In genomic region chr11:78768345-78768744, GRCh38 we compare ENCODE assay signal across 21 cellular contexts.
"Had no signal": no experiment of that assay in that cellular context is flagged by ENCODE, and none has a peak within 500 bp of the region (broad histone marks: within the 10 kb centered on the region; RNA-seq: fewer than 3 reads in every experiment).

No MANE protein-coding gene starts in this region.

- H3K27me3 ChIP-seq: brain microvascular endothelial cell, cardiac muscle cell, SJCRH30 had no signal

- H3K4me3 ChIP-seq: cardiac muscle cell, SJCRH30 had no signal

- DNase-seq: activated CD4-positive, alpha-beta T cell treated with anti-CD3 and anti-CD28 coated beads for 4 hours; activated CD8-positive, alpha-beta memory T cell treated with anti-CD3 and anti-CD28 coated beads, Interleukin-2, amount 50 U/mL, for 4 hours; activated CD8-positive, alpha-beta T cell treated with anti-CD3 and anti-CD28 coated beads for 36 hours; activated gamma-delta T cell treated with Interleukin-2 at 50 U/mL for 16 hours; activated naive CD4-positive, alpha-beta T cell treated with anti-CD3 and anti-CD28 coated beads, Interleukin-2, amount 10 ng/mL, durations not matched to agents 7 days and 5 days; activated naive CD8-positive, alpha-beta T cell treated with anti-CD3 and anti-CD28 coated beads for 36 hours; activated T-cell treated with anti-CD3 and anti-CD28 coated beads, Interleukin-2, amount 50 U/mL, for 72 hours; brain microvascular endothelial cell; NCI-H1048; NCI-H1930; NCI-H2107; NCI-H2171 treated with DMSO at 0.1 percent for 48 hours; NCI-H226; NCI-H526 treated with DMSO at 0.1 percent for 48 hours; NCI-H82; Right ventricle myocardium superior; SJCRH30 had no signal

- H3K36me3 ChIP-seq: brain microvascular endothelial cell, SJCRH30 had no signal

- H3K4me1 ChIP-seq: SJCRH30 had no signal

- ATAC-seq: activated CD4-positive, CD25-positive, alpha-beta regulatory T cell treated with anti-CD3 and anti-CD28 coated beads, Interleukin-2, amount 50 U/mL, for 24 hours; activated CD8-positive, alpha-beta T cell treated with anti-CD3 and anti-CD28 coated beads for 36 hours; activated T-cell treated with anti-CD3 and anti-CD28 coated beads, Interleukin-2, amount 50 U/mL, for 72 hours; Panc1 had no signal

- H3K9me3 ChIP-seq: SJCRH30 had no signal

- H3K27ac ChIP-seq: brain microvascular endothelial cell, cardiac muscle cell, RWPE1, SJCRH30 had no signal
